In the genomic region with DNA sequence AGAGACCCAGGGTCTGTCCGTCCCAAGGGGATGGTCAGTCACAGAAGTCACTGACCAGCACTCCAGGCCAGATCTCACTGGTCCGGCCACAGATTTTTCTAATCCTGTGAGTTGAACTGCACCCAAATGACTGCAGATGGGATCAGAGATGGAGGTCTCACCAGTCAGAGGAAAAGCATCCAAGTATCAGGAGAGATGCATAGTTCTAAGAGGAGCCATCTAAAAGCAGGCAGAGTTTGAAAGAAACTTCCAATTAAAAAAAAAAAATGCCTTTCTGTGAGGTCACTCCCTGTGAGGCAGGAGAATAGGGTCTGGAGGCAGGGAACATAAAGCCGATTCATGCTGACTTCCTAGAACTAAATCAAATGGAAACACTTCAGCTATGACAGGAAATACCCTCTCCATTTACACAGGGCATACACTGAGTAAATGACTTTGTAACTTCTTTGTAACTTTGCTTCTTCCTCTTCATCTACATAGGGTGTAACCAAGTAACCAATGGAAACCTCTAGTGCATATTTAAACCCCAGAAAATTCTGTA, we compare ENCODE assay signal across 14 cellular contexts.
DNase-seq lines count a peak whose midpoint lies in the region; ATAC-seq and TF ChIP-seq lines count a peak whose summit lies in the region.
"Had no signal": no experiment of that assay in that cellular context is flagged by ENCODE, and none has a peak within 500 bp of the region (broad histone marks: within the 10 kb centered on the region; RNA-seq: fewer than 3 reads in every experiment).

No MANE protein-coding gene starts in this region.

- POLR2A ChIA-PET in WTC11 (lab: Charles Lee) = no interaction called here

- no peaks in the 10 kb centered on the region for H3K27me3 Mint-ChIP-seq in WTC11 (ENCODE audit: low read depth)

- peak overlapping the region; percentile 72 for H3K27ac ChIP-seq in right cardiac atrium (ENCODE audit: low read length)
- H3K27ac ChIP-seq: prostate gland had no signal

- ATAC-seq in Right ventricle myocardium inferior (peak; percentile 42), WTC11 (no peak), right cardiac atrium (no peak), GM18861 (IDR thresholded peaks at IDR 0.05; ENCODE audit: unreplicated experiment) (no peak)
- ATAC-seq: stimulated activated naive CD8-positive, alpha-beta T cell treated with anti-CD3 and anti-CD28 coated beads, Interleukin-15, Interleukin-2, amounts not matched to agents 100 U/mL and 50 U/mL, for 24 hours had no signal

- 54% methylated on average over 3 of the region's 3 CpGs for WGBS in right cardiac atrium

- DNase-seq in Right ventricle myocardium inferior (ENCODE audit: missing footprints) (no peak), cardiac septum (ENCODE audit: low spot score) (no peak), WTC11 (ENCODE audit: low spot score) (no peak), right cardiac atrium (no peak), RPMI8226 (no peak), islet precursor cell (no peak), NCI-H1092 (lab: John Stamatoyannopoulos, UW) (no peak)
- DNase-seq: activated naive CD4-positive, alpha-beta T cell treated with Interleukin-2 at 50 U/mL for 16 hours; NCI-H1048; stimulated activated naive CD8-positive, alpha-beta T cell treated with anti-CD3 and anti-CD28 coated beads, Interleukin-15, Interleukin-2, amounts not matched to agents 100 U/mL and 50 U/mL, for 24 hours; T-helper 9 cell had no signal

- peaks cover 8% of the 10 kb centered on the region for H3K36me3 Mint-ChIP-seq in WTC11
- H3K36me3 Mint-ChIP-seq: CD14-positive monocyte had no signal

- H3K9me3 Mint-ChIP-seq in WTC11 = no peaks in the 10 kb centered on the region

- CTCF ChIA-PET in WTC11 (lab: Charles Lee) = no interaction called here

- no peak overlapping the region for H3K4me3 ChIP-seq in right cardiac atrium (ENCODE audit: low read length)
- H3K4me3 ChIP-seq: prostate gland had no signal

- H3K27ac Mint-ChIP-seq in WTC11 = peak overlapping the region; percentile 70
- H3K27ac Mint-ChIP-seq: CD14-positive monocyte had no signal

- intact Hi-C loops in Right ventricle myocardium inferior (cut with DNase I) (no loop called here), cardiac septum (cut with DNase I) (no loop called here), right cardiac atrium (cut with DNase I) (no loop called here)

- peaks cover 53% of the 10 kb centered on the region for H3K4me1 Mint-ChIP-seq in WTC11
- H3K4me1 Mint-ChIP-seq: CD14-positive monocyte had no signal

- H3K9me3 ChIP-seq in right cardiac atrium (ENCODE audit: control insufficient read depth, low read length) = peaks cover 2% of the 10 kb centered on the region
- H3K9me3 ChIP-seq: prostate gland had no signal

- H3K4me1 ChIP-seq in right cardiac atrium (ENCODE audit: control insufficient read depth, insufficient read depth, low read length) = peaks cover 17% of the 10 kb centered on the region
- H3K4me1 ChIP-seq: prostate gland had no signal

- H3K4me3 Mint-ChIP-seq in WTC11 = peak overlapping the region; percentile 79
- H3K4me3 Mint-ChIP-seq: CD14-positive monocyte had no signal

- no peak for TF ChIP-seq CTCF in WTC11 (IDR thresholded peaks at IDR 0.05)

- no peaks in the 10 kb centered on the region for H3K27me3 ChIP-seq in right cardiac atrium (ENCODE audit: control insufficient read depth, insufficient read depth)

TF ChIP-seq in WTC11, 78 proteins besides CTCF, POLR2A, EP300 and RAD21:
- TF ChIP-seq ESRRA (CRISPR knock-in tag; IDR thresholded peaks at IDR 0.05; ENCODE audit: borderline replicate concordance) = no peak
- TF ChIP-seq NR3C1 (CRISPR knock-in tag; conservative IDR thresholded peaks at IDR 0.05; ENCODE audit: low read depth) = no peak
- no peak for TF ChIP-seq FOXJ3 (CRISPR knock-in tag; IDR thresholded peaks at IDR 0.05; ENCODE audit: borderline replicate concordance)
- TF ChIP-seq, protein P1, sequence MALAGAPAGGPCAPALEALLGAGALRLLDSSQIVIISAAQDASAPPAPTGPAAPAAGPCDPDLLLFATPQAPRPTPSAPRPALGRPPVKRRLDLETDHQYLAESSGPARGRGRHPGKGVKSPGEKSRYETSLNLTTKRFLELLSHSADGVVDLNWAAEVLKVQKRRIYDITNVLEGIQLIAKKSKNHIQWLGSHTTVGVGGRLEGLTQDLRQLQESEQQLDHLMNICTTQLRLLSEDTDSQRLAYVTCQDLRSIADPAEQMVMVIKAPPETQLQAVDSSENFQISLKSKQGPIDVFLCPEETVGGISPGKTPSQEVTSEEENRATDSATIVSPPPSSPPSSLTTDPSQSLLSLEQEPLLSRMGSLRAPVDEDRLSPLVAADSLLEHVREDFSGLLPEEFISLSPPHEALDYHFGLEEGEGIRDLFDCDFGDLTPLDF (CRISPR knock-in tag; IDR thresholded peaks at IDR 0.05) = no peak
- TF ChIP-seq, protein P2, sequence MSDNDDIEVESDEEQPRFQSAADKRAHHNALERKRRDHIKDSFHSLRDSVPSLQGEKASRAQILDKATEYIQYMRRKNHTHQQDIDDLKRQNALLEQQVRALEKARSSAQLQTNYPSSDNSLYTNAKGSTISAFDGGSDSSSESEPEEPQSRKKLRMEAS (CRISPR knock-in tag; IDR thresholded peaks at IDR 0.05) = no peak
- TF ChIP-seq, protein P3, sequence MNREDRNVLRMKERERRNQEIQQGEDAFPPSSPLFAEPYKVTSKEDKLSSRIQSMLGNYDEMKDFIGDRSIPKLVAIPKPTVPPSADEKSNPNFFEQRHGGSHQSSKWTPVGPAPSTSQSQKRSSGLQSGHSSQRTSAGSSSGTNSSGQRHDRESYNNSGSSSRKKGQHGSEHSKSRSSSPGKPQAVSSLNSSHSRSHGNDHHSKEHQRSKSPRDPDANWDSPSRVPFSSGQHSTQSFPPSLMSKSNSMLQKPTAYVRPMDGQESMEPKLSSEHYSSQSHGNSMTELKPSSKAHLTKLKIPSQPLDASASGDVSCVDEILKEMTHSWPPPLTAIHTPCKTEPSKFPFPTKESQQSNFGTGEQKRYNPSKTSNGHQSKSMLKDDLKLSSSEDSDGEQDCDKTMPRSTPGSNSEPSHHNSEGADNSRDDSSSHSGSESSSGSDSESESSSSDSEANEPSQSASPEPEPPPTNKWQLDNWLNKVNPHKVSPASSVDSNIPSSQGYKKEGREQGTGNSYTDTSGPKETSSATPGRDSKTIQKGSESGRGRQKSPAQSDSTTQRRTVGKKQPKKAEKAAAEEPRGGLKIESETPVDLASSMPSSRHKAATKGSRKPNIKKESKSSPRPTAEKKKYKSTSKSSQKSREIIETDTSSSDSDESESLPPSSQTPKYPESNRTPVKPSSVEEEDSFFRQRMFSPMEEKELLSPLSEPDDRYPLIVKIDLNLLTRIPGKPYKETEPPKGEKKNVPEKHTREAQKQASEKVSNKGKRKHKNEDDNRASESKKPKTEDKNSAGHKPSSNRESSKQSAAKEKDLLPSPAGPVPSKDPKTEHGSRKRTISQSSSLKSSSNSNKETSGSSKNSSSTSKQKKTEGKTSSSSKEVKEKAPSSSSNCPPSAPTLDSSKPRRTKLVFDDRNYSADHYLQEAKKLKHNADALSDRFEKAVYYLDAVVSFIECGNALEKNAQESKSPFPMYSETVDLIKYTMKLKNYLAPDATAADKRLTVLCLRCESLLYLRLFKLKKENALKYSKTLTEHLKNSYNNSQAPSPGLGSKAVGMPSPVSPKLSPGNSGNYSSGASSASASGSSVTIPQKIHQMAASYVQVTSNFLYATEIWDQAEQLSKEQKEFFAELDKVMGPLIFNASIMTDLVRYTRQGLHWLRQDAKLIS (CRISPR knock-in tag; IDR thresholded peaks at IDR 0.05; ENCODE audit: borderline replicate concordance) = no peak
- TF ChIP-seq, protein P4, sequence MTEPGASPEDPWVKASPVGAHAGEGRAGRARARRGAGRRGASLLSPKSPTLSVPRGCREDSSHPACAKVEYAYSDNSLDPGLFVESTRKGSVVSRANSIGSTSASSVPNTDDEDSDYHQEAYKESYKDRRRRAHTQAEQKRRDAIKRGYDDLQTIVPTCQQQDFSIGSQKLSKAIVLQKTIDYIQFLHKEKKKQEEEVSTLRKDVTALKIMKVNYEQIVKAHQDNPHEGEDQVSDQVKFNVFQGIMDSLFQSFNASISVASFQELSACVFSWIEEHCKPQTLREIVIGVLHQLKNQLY (CRISPR knock-in tag; IDR thresholded peaks at IDR 0.05) = no peak
- TF ChIP-seq ZNF396 (CRISPR knock-in tag; IDR thresholded peaks at IDR 0.05; ENCODE audit: borderline replicate concordance) = no peak
- TF ChIP-seq GTF2I (CRISPR knock-in tag; conservative IDR thresholded peaks at IDR 0.05) = no peak
- no peak for TF ChIP-seq NR1H2 (CRISPR knock-in tag; IDR thresholded peaks at IDR 0.05)
- TF ChIP-seq, protein P5, sequence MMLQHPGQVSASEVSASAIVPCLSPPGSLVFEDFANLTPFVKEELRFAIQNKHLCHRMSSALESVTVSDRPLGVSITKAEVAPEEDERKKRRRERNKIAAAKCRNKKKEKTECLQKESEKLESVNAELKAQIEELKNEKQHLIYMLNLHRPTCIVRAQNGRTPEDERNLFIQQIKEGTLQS (CRISPR knock-in tag; conservative IDR thresholded peaks at IDR 0.05) = no peak
- TF ChIP-seq ZNF232 (CRISPR knock-in tag; IDR thresholded peaks at IDR 0.05) = no peak
- TF ChIP-seq ZNF416 (CRISPR knock-in tag; IDR thresholded peaks at IDR 0.05) = no peak
- no peak for TF ChIP-seq PRRX2 (CRISPR knock-in tag; IDR thresholded peaks at IDR 0.05)
- no peak for TF ChIP-seq MYBL2 (CRISPR knock-in tag; IDR thresholded peaks at IDR 0.05)
